ENCODE assay signal across 1 cellular context in the genomic region with DNA sequence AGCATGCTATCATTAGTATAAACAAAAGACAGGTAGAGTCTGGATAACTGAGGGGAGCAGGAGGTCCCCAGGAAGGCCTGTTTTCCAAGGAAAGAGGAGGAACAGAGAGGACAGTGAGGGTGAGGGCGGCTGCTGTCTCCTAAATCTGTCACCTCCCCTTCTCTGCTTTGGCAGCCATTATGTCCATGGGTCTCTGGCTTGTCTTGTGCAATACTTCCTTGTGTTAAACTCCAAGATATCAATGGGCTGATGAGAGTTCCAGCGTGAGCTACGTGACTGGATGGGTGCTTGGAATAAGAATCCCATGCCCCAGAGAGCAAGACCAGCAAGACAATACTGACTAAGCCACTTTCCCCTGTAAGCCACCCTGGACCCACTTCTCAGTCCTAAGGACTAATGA.
TF ChIP-seq lines count a peak whose summit lies in the region.

No MANE protein-coding gene starts in this region.

TF ChIP-seq in IMR-90, 13 proteins besides CTCF, POLR2A, EP300 and RAD21 (continued from another document):
- TF ChIP-seq, protein P1, sequence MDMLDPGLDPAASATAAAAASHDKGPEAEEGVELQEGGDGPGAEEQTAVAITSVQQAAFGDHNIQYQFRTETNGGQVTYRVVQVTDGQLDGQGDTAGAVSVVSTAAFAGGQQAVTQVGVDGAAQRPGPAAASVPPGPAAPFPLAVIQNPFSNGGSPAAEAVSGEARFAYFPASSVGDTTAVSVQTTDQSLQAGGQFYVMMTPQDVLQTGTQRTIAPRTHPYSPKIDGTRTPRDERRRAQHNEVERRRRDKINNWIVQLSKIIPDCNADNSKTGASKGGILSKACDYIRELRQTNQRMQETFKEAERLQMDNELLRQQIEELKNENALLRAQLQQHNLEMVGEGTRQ (IDR thresholded peaks at IDR 0.05; ENCODE audit: low read depth, low read length) = no peak
- TF ChIP-seq SMC3 (IDR thresholded peaks at IDR 0.05; ENCODE audit: low read depth, low read length) = no peak
- no peak for TF ChIP-seq MAZ (IDR thresholded peaks at IDR 0.05; ENCODE audit: borderline replicate concordance, low read depth, low read length)
